In the genomic region with DNA sequence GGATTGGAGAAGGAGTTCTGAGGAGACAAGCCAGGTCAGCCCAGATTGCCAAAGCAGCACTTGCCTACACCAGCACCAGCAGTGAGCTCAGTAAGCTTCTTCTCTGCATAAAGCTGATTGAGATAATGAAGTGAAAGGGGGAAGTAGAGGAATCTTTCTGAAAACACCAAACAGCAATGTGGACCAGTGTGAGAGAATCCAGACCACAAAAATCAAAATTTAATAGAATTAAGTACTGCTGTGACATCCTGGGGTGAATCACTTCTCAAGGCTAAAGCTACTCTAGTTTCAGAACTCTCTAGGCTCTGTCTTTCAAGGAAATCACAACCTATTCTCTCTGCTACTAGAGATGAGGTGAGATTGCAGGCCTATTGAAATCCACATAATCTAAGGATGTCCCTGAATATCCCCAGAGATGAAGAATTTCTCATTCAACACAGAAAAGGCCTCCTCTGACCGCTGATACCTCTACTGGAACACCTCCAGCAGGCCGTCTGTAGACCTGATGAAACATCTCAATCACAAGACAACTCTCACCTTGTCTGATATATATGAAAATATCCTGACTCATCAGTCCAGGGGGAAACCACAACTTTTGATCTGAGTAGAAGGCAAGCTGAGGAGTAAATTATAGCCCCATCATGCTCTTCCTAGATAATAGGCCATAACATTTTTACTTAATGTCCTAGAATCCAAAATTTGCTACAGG, we compare ENCODE assay signal across 13 cellular contexts. TPM values are rescaled to one million over a fixed set of nuclear protein-coding genes. Genes with fewer than 3 reads are reported as not detected.
DNase-seq lines count a peak whose midpoint lies in the region; ATAC-seq and TF ChIP-seq lines count a peak whose summit lies in the region.
"Had no signal": no experiment of that assay in that cellular context is flagged by ENCODE, and none has a peak within 500 bp of the region (broad histone marks: within the 10 kb centered on the region; RNA-seq: fewer than 3 reads in every experiment).

A gene (minus strand): TSS at position 127 of the 709 bp plus-strand sequence. CDS start 141 bp downstream, outside the sequence.

- intact Hi-C loops in activated CD4-positive, alpha-beta T cell treated with anti-CD3 and anti-CD28 coated beads for 36 hours (cut with DNase I, micrococcal nuclease): no loop called here

- H3K36me3 Mint-ChIP-seq in activated CD4-positive, alpha-beta T cell treated with anti-CD3 and anti-CD28 coated beads for 36 hours (ENCODE audit: low read depth): no peaks in the 10 kb centered on the region
- H3K36me3 Mint-ChIP-seq in stimulated activated naive B cell treated with anti-CD40 and anti-IgM and Interleukin-4, amounts not matched to agents 10 μg/mL and 1 μg/mL and 100 μg/mL, for 72 hours: no peaks in the 10 kb centered on the region
- H3K36me3 Mint-ChIP-seq: brain had no signal

- H3K9me3 Mint-ChIP-seq in activated CD4-positive, alpha-beta T cell treated with anti-CD3 and anti-CD28 coated beads for 36 hours (ENCODE audit: low read depth): no peaks in the 10 kb centered on the region
- H3K9me3 Mint-ChIP-seq in stimulated activated naive B cell treated with anti-CD40 and anti-IgM and Interleukin-4, amounts not matched to agents 10 μg/mL and 1 μg/mL and 100 μg/mL, for 72 hours: no peaks in the 10 kb centered on the region
- H3K9me3 Mint-ChIP-seq: brain had no signal

- no peak within 1 kb of the TSS for H3K4me3 ChIP-seq in BE2C (ENCODE audit: low read depth, low read length)

- H3K27me3 Mint-ChIP-seq in activated CD4-positive, alpha-beta T cell treated with anti-CD3 and anti-CD28 coated beads for 36 hours: peaks cover 9% of the 10 kb centered on the region
- H3K27me3 Mint-ChIP-seq in stimulated activated naive B cell treated with anti-CD40 and anti-IgM and Interleukin-4, amounts not matched to agents 10 μg/mL and 1 μg/mL and 100 μg/mL, for 72 hours: peaks cover 17 to 21% of the 10 kb centered on the region in 2 donors

- CTCF ChIA-PET in activated CD4-positive, alpha-beta T cell treated with anti-CD3 and anti-CD28 coated beads for 36 hours (lab: Charles Lee): no interaction called here

- TF ChIP-seq CTCF in GM20000 (IDR thresholded peaks at IDR 0.05; ENCODE audit: extremely low read depth, missing control alignments) (no peak), BE2C (IDR thresholded peaks at IDR 0.05; ENCODE audit: low read depth, low read length) (no peak)

- no peak for DNase-seq in activated CD4-positive, alpha-beta T cell treated with anti-CD3 and anti-CD28 coated beads for 36 hours
- DNase-seq in activated CD4-positive, alpha-beta T cell treated with anti-CD3 and anti-CD28 coated beads, Interleukin-2, amount 50 U/mL, for 1 hour: no peak
- DNase-seq in stimulated activated naive B cell treated with anti-CD40 and anti-IgM and Interleukin-4, amounts not matched to agents 10 μg/mL and 1 μg/mL and 100 μg/mL, for 72 hours: no peak
- DNase-seq in GM20000 (ENCODE audit: low spot score): no peak
- no peak for DNase-seq in BE2C
- DNase-seq in medulla oblongata (ENCODE audit: extremely low spot score): no peak
- DNase-seq: activated CD4-positive, alpha-beta T cell treated with anti-CD3 and anti-CD28 coated beads, Interleukin-2, amount 50 U/mL, for 4 hours; kidney glomerular epithelial cell; NCI-H1694 treated with DMSO at 0.1 percent for 48 hours had no signal

- POLR2A ChIA-PET in activated CD4-positive, alpha-beta T cell treated with anti-CD3 and anti-CD28 coated beads for 36 hours (lab: Charles Lee): no interaction called here

- H3K27me3 ChIP-seq in BE2C: no peaks in the 10 kb centered on the region

- H3K36me3 ChIP-seq in BE2C: no peaks in the 10 kb centered on the region

- no peaks in the 10 kb centered on the region for H3K4me1 Mint-ChIP-seq in activated CD4-positive, alpha-beta T cell treated with anti-CD3 and anti-CD28 coated beads for 36 hours
- H3K4me1 Mint-ChIP-seq in stimulated activated naive B cell treated with anti-CD40 and anti-IgM and Interleukin-4, amounts not matched to agents 10 μg/mL and 1 μg/mL and 100 μg/mL, for 72 hours: peaks cover 28 to 53% of the 10 kb centered on the region in 2 donors
- H3K4me1 Mint-ChIP-seq: brain had no signal

- no peak within 1 kb of the TSS for H3K4me3 Mint-ChIP-seq in activated CD4-positive, alpha-beta T cell treated with anti-CD3 and anti-CD28 coated beads for 36 hours
- peak within 1 kb of the TSS in 1 of 2 donors; percentile 39 for H3K4me3 Mint-ChIP-seq in stimulated activated naive B cell treated with anti-CD40 and anti-IgM and Interleukin-4, amounts not matched to agents 10 μg/mL and 1 μg/mL and 100 μg/mL, for 72 hours
- H3K4me3 Mint-ChIP-seq: brain had no signal

- no peaks in the 10 kb centered on the region for H3K9me3 ChIP-seq in BE2C

- no peak within 1 kb of the TSS for H3K27ac Mint-ChIP-seq in activated CD4-positive, alpha-beta T cell treated with anti-CD3 and anti-CD28 coated beads for 36 hours
- H3K27ac Mint-ChIP-seq in stimulated activated naive B cell treated with anti-CD40 and anti-IgM and Interleukin-4, amounts not matched to agents 10 μg/mL and 1 μg/mL and 100 μg/mL, for 72 hours: peak within 1 kb of the TSS; percentile 69
- H3K27ac Mint-ChIP-seq: brain had no signal

- ATAC-seq in activated CD4-positive, alpha-beta T cell treated with anti-CD3 and anti-CD28 coated beads for 36 hours: peak; percentile 47
- ATAC-seq in GM21737 (IDR thresholded peaks at IDR 0.05; ENCODE audit: unreplicated experiment): peak; percentile 43
- ATAC-seq in HG03460 (IDR thresholded peaks at IDR 0.05; ENCODE audit: unreplicated experiment): peak; percentile 60
- ATAC-seq in stimulated activated naive B cell treated with anti-CD40 and anti-IgM and Interleukin-4, amounts not matched to agents 10 μg/mL and 1 μg/mL and 100 μg/mL, for 72 hours (replicated peaks): peak; percentile 81 to 83

- no peaks in the 10 kb centered on the region for H3K4me1 ChIP-seq in BE2C

RNA-seq across cellular contexts. Expression of the gene that starts here (rescaled TPM):
- not detected for total RNA-seq in activated CD4-positive, alpha-beta T cell treated with anti-CD3 and anti-CD28 coated beads for 36 hours
- polyA plus RNA-seq in BE2C (2012; ENCODE audit: insufficient read depth, insufficient read length, low read depth): not detected
- total RNA-seq: posterior vena cava had no signal

Comparison
In these comparisons a context has a peak if more than half of its experiments do, and no peak if none do; other contexts are left out.
1. Peak in ATAC-seq in activated CD4-positive, alpha-beta T cell treated with anti-CD3 and anti-CD28 coated beads for 36 hours; RNA of the gene not detected or under 1 TPM.